22 cellular contexts compared by ENCODE assay signal in genomic region chr2:9599430-9599829, GRCh38. TPM values are rescaled to one million over a fixed set of nuclear protein-coding genes. Genes with fewer than 3 reads are reported as not detected.
DNase-seq lines count a peak whose midpoint lies in the region; ATAC-seq and TF ChIP-seq lines count a peak whose summit lies in the region.
"Had no signal": no experiment of that assay in that cellular context is flagged by ENCODE, and none has a peak within 500 bp of the region (broad histone marks: within the 10 kb centered on the region; RNA-seq: fewer than 3 reads in every experiment).

No MANE protein-coding gene starts in this region.

- no peak for DNase-seq in activated CD4-positive, alpha-beta T cell treated with anti-CD3 and anti-CD28 coated beads, Interleukin-2, amount 10 ng/mL, durations not matched to agents 24 days and 14 days
- DNase-seq in activated CD4-positive, alpha-beta T cell treated with anti-CD3 and anti-CD28 coated beads for 48 hours, result no peak
- DNase-seq in activated naive CD8-positive, alpha-beta T cell treated with anti-CD3 and anti-CD28 coated beads for 36 hours, result no peak
- DNase-seq in activated naive CD8-positive, alpha-beta T cell treated with anti-CD3 and anti-CD28 coated beads, Interleukin-2, amount 10 ng/mL, durations not matched to agents 7 days and 5 days, result no peak
- DNase-seq in stimulated activated effector memory CD8-positive, alpha-beta T cell treated with anti-CD3 and anti-CD28 coated beads, Interleukin-12 subunit alpha, Interleukin-12 subunit beta, amount 100 ng/mL, for 72 hours (ENCODE audit: low spot score in 2 of 2), result no peak
- DNase-seq in Calu3, result no peak
- DNase-seq: CD8-positive, alpha-beta memory T cell; DMS153; DND-41; GOT3; Karpas-422; NCI-H1092; NCI-H1417 treated with DMSO at 0.1 percent for 48 hours; NCI-H1694 treated with DMSO at 0.1 percent for 48 hours; NCI-H2081; NCI-H2227 treated with DMSO at 0.1 percent for 48 hours; NCI-H69; Right ventricle myocardium superior; RPMI8226 had no signal

- POLR2A ChIA-PET in activated naive CD8-positive, alpha-beta T cell treated with anti-CD3 and anti-CD28 coated beads, Interleukin-2, amount 10 ng/mL, durations not matched to agents 7 days and 5 days (lab: Charles Lee), result interaction anchor here (1.1 to 1.6 kb wide), 2 partner anchors 31 to 44 kb away, joined by 3 to 4 read pairs; partner anchors contain the start of genes ADAM17 and YWHAQ

- no peak for ATAC-seq in activated naive CD8-positive, alpha-beta T cell treated with anti-CD3 and anti-CD28 coated beads, Interleukin-2, amount 10 ng/mL, durations not matched to agents 7 days and 5 days (ENCODE audit: low read depth)
- ATAC-seq in stimulated activated effector memory CD8-positive, alpha-beta T cell treated with anti-CD3 and anti-CD28 coated beads, Interleukin-12 subunit alpha, Interleukin-12 subunit beta, amount 100 ng/mL, for 72 hours, result no peak
- no peak for ATAC-seq in stimulated activated memory B cell treated with anti-CD40 and anti-IgM and Interleukin-4, amounts not matched to agents 10 μg/mL and 1 μg/mL and 100 μg/mL, for 72 hours

- CTCF ChIA-PET in Calu3 (lab: Charles Lee), result no interaction called here

- BruUV-seq in Calu3 (replicated peaks; lab: Mats Ljungman, UMichigan), result no TSS peak

- peak overlapping the region; percentile 41 for H3K27ac Mint-ChIP-seq in activated CD4-positive, alpha-beta T cell treated with anti-CD3 and anti-CD28 coated beads, Interleukin-2, amount 10 ng/mL, durations not matched to agents 24 days and 14 days
- H3K27ac Mint-ChIP-seq in activated naive CD8-positive, alpha-beta T cell, result peak overlapping the region; percentile 4
- no peak overlapping the region for H3K27ac Mint-ChIP-seq in activated naive CD8-positive, alpha-beta T cell treated with anti-CD3 and anti-CD28 coated beads for 36 hours
- peak overlapping the region; percentile 8 for H3K27ac Mint-ChIP-seq in activated naive CD8-positive, alpha-beta T cell treated with anti-CD3 and anti-CD28 coated beads, Interleukin-2, amount 10 ng/mL, durations not matched to agents 7 days and 5 days
- H3K27ac Mint-ChIP-seq in stimulated activated effector memory CD8-positive, alpha-beta T cell treated with anti-CD3 and anti-CD28 coated beads, Interleukin-12 subunit alpha, Interleukin-12 subunit beta, amount 100 ng/mL, for 72 hours, result peak overlapping the region; percentile 11
- no peak overlapping the region for H3K27ac Mint-ChIP-seq in Calu3 (ENCODE audit: unreplicated experiment)
- no peak overlapping the region for H3K27ac Mint-ChIP-seq in stimulated activated memory B cell treated with anti-CD40 and anti-IgM and Interleukin-4, amounts not matched to agents 10 μg/mL and 1 μg/mL and 100 μg/mL, for 72 hours
- H3K27ac Mint-ChIP-seq: B cell had no signal

- H3K4me1 Mint-ChIP-seq in activated CD4-positive, alpha-beta T cell treated with anti-CD3 and anti-CD28 coated beads, Interleukin-2, amount 10 ng/mL, durations not matched to agents 24 days and 14 days, result peaks cover 34% of the 10 kb centered on the region
- H3K4me1 Mint-ChIP-seq in activated naive CD8-positive, alpha-beta T cell (ENCODE audit: low read depth), result peaks cover 54% of the 10 kb centered on the region
- H3K4me1 Mint-ChIP-seq in activated naive CD8-positive, alpha-beta T cell treated with anti-CD3 and anti-CD28 coated beads for 36 hours, result peaks cover 44% of the 10 kb centered on the region
- H3K4me1 Mint-ChIP-seq in activated naive CD8-positive, alpha-beta T cell treated with anti-CD3 and anti-CD28 coated beads, Interleukin-2, amount 10 ng/mL, durations not matched to agents 7 days and 5 days, result peaks cover 33% of the 10 kb centered on the region
- peaks cover 59% of the 10 kb centered on the region for H3K4me1 Mint-ChIP-seq in stimulated activated effector memory CD8-positive, alpha-beta T cell treated with anti-CD3 and anti-CD28 coated beads, Interleukin-12 subunit alpha, Interleukin-12 subunit beta, amount 100 ng/mL, for 72 hours
- peaks cover 16% of the 10 kb centered on the region for H3K4me1 Mint-ChIP-seq in Calu3 (ENCODE audit: low read depth, unreplicated experiment)
- H3K4me1 Mint-ChIP-seq in stimulated activated memory B cell treated with anti-CD40 and anti-IgM and Interleukin-4, amounts not matched to agents 10 μg/mL and 1 μg/mL and 100 μg/mL, for 72 hours, result peaks cover 36% of the 10 kb centered on the region

- H3K27me3 Mint-ChIP-seq in activated CD4-positive, alpha-beta T cell treated with anti-CD3 and anti-CD28 coated beads, Interleukin-2, amount 10 ng/mL, durations not matched to agents 24 days and 14 days, result no peaks in the 10 kb centered on the region
- no peaks in the 10 kb centered on the region for H3K27me3 Mint-ChIP-seq in activated naive CD8-positive, alpha-beta T cell
- no peaks in the 10 kb centered on the region for H3K27me3 Mint-ChIP-seq in activated naive CD8-positive, alpha-beta T cell treated with anti-CD3 and anti-CD28 coated beads for 36 hours
- H3K27me3 Mint-ChIP-seq in activated naive CD8-positive, alpha-beta T cell treated with anti-CD3 and anti-CD28 coated beads, Interleukin-2, amount 10 ng/mL, durations not matched to agents 7 days and 5 days, result no peaks in the 10 kb centered on the region
- H3K27me3 Mint-ChIP-seq in Calu3 (ENCODE audit: unreplicated experiment), result no peaks in the 10 kb centered on the region
- H3K27me3 Mint-ChIP-seq in stimulated activated memory B cell treated with anti-CD40 and anti-IgM and Interleukin-4, amounts not matched to agents 10 μg/mL and 1 μg/mL and 100 μg/mL, for 72 hours, result no peaks in the 10 kb centered on the region
- H3K27me3 Mint-ChIP-seq: B cell; CD8-positive, alpha-beta memory T cell had no signal

- peaks cover 15% of the 10 kb centered on the region for H3K9me3 Mint-ChIP-seq in activated CD4-positive, alpha-beta T cell treated with anti-CD3 and anti-CD28 coated beads, Interleukin-2, amount 10 ng/mL, durations not matched to agents 24 days and 14 days
- H3K9me3 Mint-ChIP-seq in activated naive CD8-positive, alpha-beta T cell (ENCODE audit: low read depth), result peaks cover 9% of the 10 kb centered on the region
- peaks cover 13% of the 10 kb centered on the region for H3K9me3 Mint-ChIP-seq in activated naive CD8-positive, alpha-beta T cell treated with anti-CD3 and anti-CD28 coated beads for 36 hours
- peaks cover 18% of the 10 kb centered on the region for H3K9me3 Mint-ChIP-seq in activated naive CD8-positive, alpha-beta T cell treated with anti-CD3 and anti-CD28 coated beads, Interleukin-2, amount 10 ng/mL, durations not matched to agents 7 days and 5 days
- H3K9me3 Mint-ChIP-seq in stimulated activated effector memory CD8-positive, alpha-beta T cell treated with anti-CD3 and anti-CD28 coated beads, Interleukin-12 subunit alpha, Interleukin-12 subunit beta, amount 100 ng/mL, for 72 hours, result peaks cover 4% of the 10 kb centered on the region
- peaks cover 8% of the 10 kb centered on the region for H3K9me3 Mint-ChIP-seq in Calu3 (ENCODE audit: low read depth, unreplicated experiment)
- H3K9me3 Mint-ChIP-seq in stimulated activated memory B cell treated with anti-CD40 and anti-IgM and Interleukin-4, amounts not matched to agents 10 μg/mL and 1 μg/mL and 100 μg/mL, for 72 hours, result peaks cover 4% of the 10 kb centered on the region

- no peak for TF ChIP-seq CTCF in Calu3 (IDR thresholded peaks at IDR 0.05; ENCODE audit: unreplicated experiment)

- H3K4me3 Mint-ChIP-seq in activated CD4-positive, alpha-beta T cell treated with anti-CD3 and anti-CD28 coated beads, Interleukin-2, amount 10 ng/mL, durations not matched to agents 24 days and 14 days, result no peak overlapping the region
- H3K4me3 Mint-ChIP-seq in activated naive CD8-positive, alpha-beta T cell, result no peak overlapping the region
- no peak overlapping the region for H3K4me3 Mint-ChIP-seq in activated naive CD8-positive, alpha-beta T cell treated with anti-CD3 and anti-CD28 coated beads for 36 hours
- no peak overlapping the region for H3K4me3 Mint-ChIP-seq in activated naive CD8-positive, alpha-beta T cell treated with anti-CD3 and anti-CD28 coated beads, Interleukin-2, amount 10 ng/mL, durations not matched to agents 7 days and 5 days
- H3K4me3 Mint-ChIP-seq in stimulated activated effector memory CD8-positive, alpha-beta T cell treated with anti-CD3 and anti-CD28 coated beads, Interleukin-12 subunit alpha, Interleukin-12 subunit beta, amount 100 ng/mL, for 72 hours, result no peak overlapping the region
- H3K4me3 Mint-ChIP-seq in Calu3 (ENCODE audit: low read depth, unreplicated experiment), result no peak overlapping the region
- no peak overlapping the region for H3K4me3 Mint-ChIP-seq in stimulated activated memory B cell treated with anti-CD40 and anti-IgM and Interleukin-4, amounts not matched to agents 10 μg/mL and 1 μg/mL and 100 μg/mL, for 72 hours
- H3K4me3 Mint-ChIP-seq: B cell; CD8-positive, alpha-beta memory T cell had no signal

- intact Hi-C loops in activated CD4-positive, alpha-beta T cell treated with anti-CD3 and anti-CD28 coated beads, Interleukin-2, amount 10 ng/mL, durations not matched to agents 24 days and 14 days (cut with micrococcal nuclease), result no loop called here
- intact Hi-C loops in Calu3 (cut with micrococcal nuclease; ENCODE audit: unreplicated experiment), result no loop called here

- peaks cover 58% of the 10 kb centered on the region for H3K36me3 Mint-ChIP-seq in activated CD4-positive, alpha-beta T cell treated with anti-CD3 and anti-CD28 coated beads, Interleukin-2, amount 10 ng/mL, durations not matched to agents 24 days and 14 days (ENCODE audit: low read depth)
- peaks cover 25% of the 10 kb centered on the region for H3K36me3 Mint-ChIP-seq in activated naive CD8-positive, alpha-beta T cell
- H3K36me3 Mint-ChIP-seq in activated naive CD8-positive, alpha-beta T cell treated with anti-CD3 and anti-CD28 coated beads for 36 hours, result peaks cover 71% of the 10 kb centered on the region
- H3K36me3 Mint-ChIP-seq in activated naive CD8-positive, alpha-beta T cell treated with anti-CD3 and anti-CD28 coated beads, Interleukin-2, amount 10 ng/mL, durations not matched to agents 7 days and 5 days, result peaks cover 59% of the 10 kb centered on the region
- peaks cover 84% of the 10 kb centered on the region for H3K36me3 Mint-ChIP-seq in stimulated activated effector memory CD8-positive, alpha-beta T cell treated with anti-CD3 and anti-CD28 coated beads, Interleukin-12 subunit alpha, Interleukin-12 subunit beta, amount 100 ng/mL, for 72 hours
- H3K36me3 Mint-ChIP-seq in Calu3 (ENCODE audit: insufficient read depth, unreplicated experiment), result peaks cover 40% of the 10 kb centered on the region
- H3K36me3 Mint-ChIP-seq in stimulated activated memory B cell treated with anti-CD40 and anti-IgM and Interleukin-4, amounts not matched to agents 10 μg/mL and 1 μg/mL and 100 μg/mL, for 72 hours, result peaks cover 35% of the 10 kb centered on the region

RNA-seq across cellular contexts. Expression of gene YWHAQ, which starts 31.4 kb away (rescaled TPM):
- 321 and 335 TPM in 2 replicates for total RNA-seq in activated CD4-positive, alpha-beta T cell treated with anti-CD3 and anti-CD28 coated beads, Interleukin-2, amount 10 ng/mL, durations not matched to agents 24 days and 14 days
- 100 to 1,000 TPM; 314 to 317 TPM for total RNA-seq in activated naive CD8-positive, alpha-beta T cell treated with anti-CD3 and anti-CD28 coated beads for 36 hours
- 100 to 1,000 TPM; 191 to 216 TPM for total RNA-seq in activated naive CD8-positive, alpha-beta T cell treated with anti-CD3 and anti-CD28 coated beads, Interleukin-2, amount 10 ng/mL, durations not matched to agents 7 days and 5 days
- total RNA-seq in Calu3 (2022), result 296 and 307 TPM in 2 replicates

RNA-seq across cellular contexts. Expression of gene ADAM17, which starts 43.8 kb away (rescaled TPM):
- total RNA-seq in activated CD4-positive, alpha-beta T cell treated with anti-CD3 and anti-CD28 coated beads, Interleukin-2, amount 10 ng/mL, durations not matched to agents 24 days and 14 days, result 25.6 and 26.5 TPM in 2 replicates
- total RNA-seq in activated naive CD8-positive, alpha-beta T cell treated with anti-CD3 and anti-CD28 coated beads for 36 hours, result 10 to 100 TPM; 13.4 to 14.5 TPM
- total RNA-seq in activated naive CD8-positive, alpha-beta T cell treated with anti-CD3 and anti-CD28 coated beads, Interleukin-2, amount 10 ng/mL, durations not matched to agents 7 days and 5 days, result 10 to 100 TPM; 24.7 to 25.3 TPM
- total RNA-seq in Calu3 (2022), result 53.5 and 54.2 TPM in 2 replicates

Comparison
In these comparisons a context has a peak if more than half of its experiments do, and no peak if none do; other contexts are left out.
1. H3K27ac Mint-ChIP-seq: peak in activated CD4-positive, alpha-beta T cell treated with anti-CD3 and anti-CD28 coated beads, Interleukin-2, amount 10 ng/mL, durations not matched to agents 24 days and 14 days (single experiment), activated naive CD8-positive, alpha-beta T cell (single experiment), activated naive CD8-positive, alpha-beta T cell treated with anti-CD3 and anti-CD28 coated beads, Interleukin-2, amount 10 ng/mL, durations not matched to agents 7 days and 5 days (single experiment) and stimulated activated effector memory CD8-positive, alpha-beta T cell treated with anti-CD3 and anti-CD28 coated beads, Interleukin-12 subunit alpha, Interleukin-12 subunit beta, amount 100 ng/mL, for 72 hours (single experiment); none in activated naive CD8-positive, alpha-beta T cell treated with anti-CD3 and anti-CD28 coated beads for 36 hours (single experiment), Calu3 (single experiment) and stimulated activated memory B cell treated with anti-CD40 and anti-IgM and Interleukin-4, amounts not matched to agents 10 μg/mL and 1 μg/mL and 100 μg/mL, for 72 hours (single experiment).